Comparison of ENCODE assay signal across 23 cellular contexts in genomic region chr1:77200297-77200696, GRCh38. TPM values are rescaled to one million over a fixed set of nuclear protein-coding genes. Genes with fewer than 3 reads are reported as not detected.
A peak's percentile ranks its signal among the peaks of the same experiment; 100 is the strongest.
DNase-seq lines count a peak whose midpoint lies in the region; ATAC-seq, FAIRE-seq and TF ChIP-seq lines count a peak whose summit lies in the region.
"Had no signal": no experiment of that assay in that cellular context is flagged by ENCODE, and none has a peak within 500 bp of the region (broad histone marks: within the 10 kb centered on the region; RNA-seq: fewer than 3 reads in every experiment).

No MANE protein-coding gene starts in this region.

- H3K4me1 ChIP-seq in A549 (no peaks in the 10 kb centered on the region), kidney (ENCODE audit: control insufficient read depth in 1 of 2, insufficient read depth in 1 of 2, low read depth in 1 of 2, low read length in 2 of 2) (no peaks in the 10 kb centered on the region)
- H3K4me1 ChIP-seq: BLaER1 had no signal

- TF ChIP-seq RAD21 in A549 (conservative IDR thresholded peaks at IDR 0.05 in 1 of 2, IDR thresholded peaks at IDR 0.05 in 1 of 2): no peak

- H3K4me3 Mint-ChIP-seq in activated T-cell treated with anti-CD3 and anti-CD28 coated beads, Interleukin-2, amount 50 U/mL, for 4 hours: no peak overlapping the region
- no peak overlapping the region for H3K4me3 Mint-ChIP-seq in activated CD4-positive, alpha-beta memory T cell treated with anti-CD3 and anti-CD28 coated beads for 36 hours
- H3K4me3 Mint-ChIP-seq: B cell; CD4-positive, CD25-positive, alpha-beta regulatory T cell; CD8-positive, alpha-beta T cell had no signal

- peaks cover 18% of the 10 kb centered on the region for H3K4me1 Mint-ChIP-seq in activated T-cell treated with anti-CD3 and anti-CD28 coated beads, Interleukin-2, amount 50 U/mL, for 4 hours (ENCODE audit: low read depth)
- H3K4me1 Mint-ChIP-seq in activated CD4-positive, alpha-beta memory T cell treated with anti-CD3 and anti-CD28 coated beads for 36 hours (ENCODE audit: low read depth): peaks cover 14% of the 10 kb centered on the region
- H3K4me1 Mint-ChIP-seq: B cell had no signal

- ATAC-seq in A549 (no peak), GM19328 (IDR thresholded peaks at IDR 0.05; ENCODE audit: unreplicated experiment) (no peak)
- ATAC-seq in activated T-cell treated with anti-CD3 and anti-CD28 coated beads, Interleukin-2, amount 50 U/mL, for 4 hours: no peak
- ATAC-seq: CD8-positive, alpha-beta T cell; GM12878 had no signal

- FAIRE-seq in A549 (lab: Jason Lieb, UNC): no peak
- FAIRE-seq in RCC 7860 (lab: Jason Lieb, UNC): peak; percentile 18
- peak; percentile 66 for FAIRE-seq in colon (lab: Jason Lieb, UNC)
- peak; percentile 56 for FAIRE-seq in kidney (lab: Jason Lieb, UNC)
- FAIRE-seq: GM12878, GM19239 had no signal

- H3K27ac ChIP-seq in A549 (no peak overlapping the region), kidney (ENCODE audit: low read depth in 2 of 2, low read length in 2 of 2) (no peak overlapping the region)
- H3K27ac ChIP-seq: BLaER1, C4-2B had no signal

- POLR2A ChIA-PET in A549 (lab: Yijun Ruan, JAX): interaction anchor here (0.6 kb wide), 1 partner anchor 333 kb away, joined by 3 read pairs; no protein-coding TSS in a partner anchor
- POLR2A ChIA-PET in activated CD4-positive, alpha-beta memory T cell treated with anti-CD3 and anti-CD28 coated beads for 36 hours (lab: Charles Lee): no interaction called here

- H3K27ac Mint-ChIP-seq in activated CD4-positive, alpha-beta memory T cell treated with anti-CD3 and anti-CD28 coated beads for 36 hours: no peak overlapping the region
- H3K27ac Mint-ChIP-seq: B cell; CD8-positive, alpha-beta T cell had no signal

- TF ChIP-seq POLR2A in A549 (IDR thresholded peaks at IDR 0.05; ENCODE audit: low read length): no peak

- intact Hi-C loops in kidney (cut with DNase I): no loop called here
- intact Hi-C loops in activated CD4-positive, alpha-beta memory T cell treated with anti-CD3 and anti-CD28 coated beads for 36 hours (cut with micrococcal nuclease): no loop called here

- peaks cover 5% of the 10 kb centered on the region for H3K9me3 Mint-ChIP-seq in activated T-cell treated with anti-CD3 and anti-CD28 coated beads, Interleukin-2, amount 50 U/mL, for 4 hours
- H3K9me3 Mint-ChIP-seq in activated CD4-positive, alpha-beta memory T cell treated with anti-CD3 and anti-CD28 coated beads for 36 hours: peaks cover 8% of the 10 kb centered on the region

- peaks cover 20% of the 10 kb centered on the region for H3K36me3 Mint-ChIP-seq in activated T-cell treated with anti-CD3 and anti-CD28 coated beads, Interleukin-2, amount 50 U/mL, for 4 hours (ENCODE audit: insufficient read depth)
- H3K36me3 Mint-ChIP-seq in activated CD4-positive, alpha-beta memory T cell treated with anti-CD3 and anti-CD28 coated beads for 36 hours: peaks cover 23% of the 10 kb centered on the region

- CTCF ChIA-PET in A549 (lab: Yijun Ruan, JAX): no interaction called here
- CTCF ChIA-PET in activated CD4-positive, alpha-beta memory T cell treated with anti-CD3 and anti-CD28 coated beads for 36 hours (lab: Charles Lee): no interaction called here

- H3K27me3 Mint-ChIP-seq in activated T-cell treated with anti-CD3 and anti-CD28 coated beads, Interleukin-2, amount 50 U/mL, for 4 hours (ENCODE audit: low read depth): no peaks in the 10 kb centered on the region
- no peaks in the 10 kb centered on the region for H3K27me3 Mint-ChIP-seq in activated CD4-positive, alpha-beta memory T cell treated with anti-CD3 and anti-CD28 coated beads for 36 hours
- H3K27me3 Mint-ChIP-seq: B cell; CD4-positive, CD25-positive, alpha-beta regulatory T cell had no signal

- no peak overlapping the region for H3K4me2 ChIP-seq in A549
- H3K4me2 ChIP-seq: BLaER1 had no signal

- H3K9me3 ChIP-seq in A549 (no peaks in the 10 kb centered on the region), kidney (ENCODE audit: control insufficient read depth in 1 of 2, low read length in 2 of 2) (no peaks in the 10 kb centered on the region)

- DNase-seq in A549 (ENCODE audit: low read depth in 1 of 2, low spot score in 1 of 2) (no peak), RCC 7860 (ENCODE audit: low spot score) (no peak), kidney (no peak)
- DNase-seq in activated naive CD4-positive, alpha-beta T cell treated with Interleukin-2 at 50 U/mL for 16 hours: no peak
- no peak for DNase-seq in activated T-cell treated with anti-CD3 and anti-CD28 coated beads, Interleukin-2, amount 50 U/mL, for 4 hours
- no peak for DNase-seq in activated CD4-positive, alpha-beta memory T cell treated with anti-CD3 and anti-CD28 coated beads for 36 hours
- DNase-seq: 8988T; Caco-2; CD4-positive, CD25-positive, alpha-beta regulatory T cell; CD8-positive, alpha-beta T cell; DMS153; DND-41; GDM1; GOT3; H7; HCEC 1CT had no signal

- H3K36me3 ChIP-seq in kidney (ENCODE audit: control insufficient read depth in 1 of 2, insufficient read depth in 2 of 2, low read length in 2 of 2): no peaks in the 10 kb centered on the region
- H3K36me3 ChIP-seq: BLaER1 had no signal

- TF ChIP-seq CTCF in A549 (IDR thresholded peaks at IDR 0.05) (no peak), kidney (IDR thresholded peaks at IDR 0.05; ENCODE audit: borderline replicate concordance, extremely low read depth, insufficient read depth) (no peak)

- no peak overlapping the region for H3K4me3 ChIP-seq in A549
- no peak overlapping the region for H3K4me3 ChIP-seq in kidney (ENCODE audit: low read length in 2 of 2)
- H3K4me3 ChIP-seq: BLaER1, GM12878 had no signal

- TF ChIP-seq EP300 in A549 (IDR thresholded peaks at IDR 0.05): no peak

- no peak overlapping the region for H3K9ac ChIP-seq in kidney (ENCODE audit: low read length in 2 of 2)
- H3K9ac ChIP-seq: BLaER1 had no signal

TF ChIP-seq in A549, 52 proteins besides CTCF, POLR2A, EP300 and RAD21:
- TF ChIP-seq MAFK (IDR thresholded peaks at IDR 0.05; ENCODE audit: partially characterized antibody): peak; percentile 55
- no peak for TF ChIP-seq CBX8 (IDR thresholded peaks at IDR 0.05)

RNA-seq across cellular contexts. Expression of gene PIGK, which starts 18.9 kb away (rescaled TPM):
- polyA plus RNA-seq in A549 (2011; rRNA removed): 28.3 and 38.5 TPM in 2 replicates
- 5.4 and 5.5 TPM in 2 replicates for polyA plus RNA-seq in A549 (2012; cell fraction: cytosol; rRNA removed)
- 5.2 and 6.9 TPM in 2 replicates for polyA plus RNA-seq in A549 (2012; cell fraction: nucleus; rRNA removed)
- polyA plus RNA-seq in A549 (2017; fragmentation: RNase III; extraction: RNeasy Plus Mini Kit Qiagen cat#74134 plus additional on column Dnase treatment): 29.1 to 31.2 TPM (median 31.2 TPM) in 3 replicates
- 9.4 and 14.4 TPM in 2 replicates for polyA minus RNA-seq in A549 (2011; rRNA and poly(A)+ RNA removed)
- 38.5 TPM for total RNA-seq in kidney
- polyA plus RNA-seq in kidney (ENCODE audit: insufficient read depth, low read depth, low replicate concordance): 31.0 TPM
- total RNA-seq in activated T-cell treated with anti-CD3 and anti-CD28 coated beads, Interleukin-2, amount 50 U/mL, for 4 hours: 10 to 100 TPM; 17.0 to 21.7 (median 21.2) TPM
- total RNA-seq in activated CD4-positive, alpha-beta memory T cell treated with anti-CD3 and anti-CD28 coated beads for 36 hours: 10 to 100 TPM; 23.9 to 26.5 TPM
